20 cellular contexts compared by ENCODE assay signal in the genomic region with DNA sequence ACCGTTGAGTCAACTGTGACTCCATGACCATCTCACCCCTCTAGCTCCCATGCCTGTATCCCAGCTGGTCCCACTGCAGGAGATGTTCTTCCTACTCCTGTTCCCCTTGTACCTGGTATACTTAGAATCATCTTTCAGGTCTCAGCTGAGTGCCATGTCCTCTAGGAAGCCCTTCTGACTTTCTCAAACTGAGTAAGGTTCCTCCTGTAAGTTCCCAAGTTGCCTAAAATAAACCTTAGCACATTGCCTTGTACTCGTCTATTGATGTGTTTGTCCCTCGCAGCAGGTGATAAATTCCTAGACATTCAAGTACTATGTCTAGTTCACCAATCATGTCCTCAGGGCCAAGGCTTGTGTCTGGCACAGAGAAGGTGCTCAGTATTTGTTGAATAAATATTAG.
"Had no signal": no experiment of that assay in that cellular context is flagged by ENCODE, and none has a peak within 500 bp of the region (broad histone marks: within the 10 kb centered on the region; RNA-seq: fewer than 3 reads in every experiment).

No MANE protein-coding gene starts in this region.

- H3K4me1 ChIP-seq: lower lobe of right lung, neural progenitor cell, pancreas had no signal

- H3K4me3 Mint-ChIP-seq: natural killer cell treated with Interleukin-12 subunit alpha and Interleukin-12 subunit beta and Interleukin-15 and Interleukin-18, amount 100 ng/mL, for 72 hours; neural progenitor cell had no signal

- H3K27me3 Mint-ChIP-seq: progenitor cell of endocrine pancreas had no signal

- H2AFZ ChIP-seq: hepatocyte, neural progenitor cell had no signal

- H3K36me3 ChIP-seq: lower lobe of right lung, neural progenitor cell, pancreas had no signal

- H3K79me2 ChIP-seq: hepatocyte had no signal

- H3K4me2 ChIP-seq: hepatocyte, neural progenitor cell had no signal

- H3K4me3 ChIP-seq: coronary artery, dorsolateral prefrontal cortex, hepatocyte, lower lobe of right lung, neural progenitor cell, pancreas, skin epidermis had no signal

- DNase-seq: central memory CD4-positive, alpha-beta T cell; effector CD8-positive, alpha-beta T cell; kidney glomerular epithelial cell; lower lobe of right lung; mesenchymal stem cell; midbrain; occipital lobe; pancreas; stimulated activated naive CD4-positive, alpha-beta T cell treated with Interleukin-2 at 50 U/mL for 16 hours; trophoblast cell had no signal

- H3K27ac ChIP-seq: coronary artery, hepatocyte, lower lobe of right lung, neural progenitor cell, pancreas, skin epidermis had no signal

- H3K9me3 ChIP-seq: lower lobe of right lung, pancreas had no signal

- FAIRE-seq: pancreas, urothelium cell line had no signal

- H3K36me3 Mint-ChIP-seq: natural killer cell treated with Interleukin-12 subunit alpha and Interleukin-12 subunit beta and Interleukin-15 and Interleukin-18, amount 100 ng/mL, for 72 hours; neural progenitor cell had no signal

- H3K27ac Mint-ChIP-seq: natural killer cell treated with Interleukin-12 subunit alpha and Interleukin-12 subunit beta and Interleukin-15 and Interleukin-18, amount 100 ng/mL, for 72 hours; neural progenitor cell; progenitor cell of endocrine pancreas had no signal

- H3K4me1 Mint-ChIP-seq: neural progenitor cell had no signal

- H3K27me3 ChIP-seq: dorsolateral prefrontal cortex, hepatocyte, neural progenitor cell, pancreas had no signal

- H3K9me3 Mint-ChIP-seq: natural killer cell treated with Interleukin-12 subunit alpha and Interleukin-12 subunit beta and Interleukin-15 and Interleukin-18, amount 100 ng/mL, for 72 hours; neural progenitor cell had no signal

- ATAC-seq: esophagus mucosa; natural killer cell treated with Interleukin-12 subunit alpha and Interleukin-12 subunit beta and Interleukin-15 and Interleukin-18, amount 100 ng/mL, for 72 hours; pancreas; sciatic nerve had no signal
